1 cellular context compared by ENCODE assay signal in genomic region chr12:102119674-102120563, GRCh38.
TF ChIP-seq lines count a peak whose summit lies in the region.

TSS of gene NUP37 (minus strand) at chr12:102120114. CDS start at chr12:102118518, 1,596 bp downstream.
TSS of gene PARPBP (plus strand) at chr12:102120183. CDS start at chr12:102123889, 3,706 bp downstream.

TF ChIP-seq in HEK293, 187 proteins besides CTCF, POLR2A, EP300 and RAD21 (continued from another document and continues in another):
- TF ChIP-seq REST (tag by site-specific recombination; IDR thresholded peaks at IDR 0.05) (no peak; the same call in 1 of the 2 replicates), ZNF664 (tag by site-specific recombination; IDR thresholded peaks at IDR 0.05) (no peak), ZNF707 (tag by site-specific recombination; IDR thresholded peaks at IDR 0.05) (no peak), KLF1 (tag by site-specific recombination; IDR thresholded peaks at IDR 0.05) (no peak), ZNF248 (tag by site-specific recombination; IDR thresholded peaks at IDR 0.05) (no peak), ZNF311 (tag by site-specific recombination; IDR thresholded peaks at IDR 0.05; ENCODE audit: borderline replicate concordance) (no peak), ZBTB26 (tag by site-specific recombination; optimal IDR thresholded peaks at IDR 0.05) (peak; percentile 55), ZNF214 (tag by site-specific recombination; IDR thresholded peaks at IDR 0.05; ENCODE audit: borderline replicate concordance) (no peak), ZNF768 (tag by site-specific recombination; IDR thresholded peaks at IDR 0.05) (no peak), GLIS1 (tag by site-specific recombination; IDR thresholded peaks at IDR 0.05) (peak; percentile 93), PRDM1 (tag by site-specific recombination; IDR thresholded peaks at IDR 0.05) (no peak), ZNF692 (tag by site-specific recombination; IDR thresholded peaks at IDR 0.05) (peak; percentile 91), GLIS2 (tag by site-specific recombination; IDR thresholded peaks at IDR 0.05) (peak; percentile 100), ZNF24 (tag by site-specific recombination; IDR thresholded peaks at IDR 0.05) (peak; percentile 83), ZFP37 (tag by site-specific recombination; IDR thresholded peaks at IDR 0.05) (peak; percentile 81; the same call in 1 of the 2 replicates), ZSCAN16 (tag by site-specific recombination; IDR thresholded peaks at IDR 0.05) (no peak), ZNF514 (tag by site-specific recombination; IDR thresholded peaks at IDR 0.05) (no peak), ZBTB11 (tag by site-specific recombination; conservative IDR thresholded peaks at IDR 0.05; ENCODE audit: low read depth) (peak; percentile 91), ZNF362 (tag by site-specific recombination; IDR thresholded peaks at IDR 0.05) (no peak), KLF10 (tag by site-specific recombination; IDR thresholded peaks at IDR 0.05) (no peak; the same call in 1 of the 2 replicates), ZNF133 (tag by site-specific recombination; IDR thresholded peaks at IDR 0.05) (no peak), SP7 (tag by site-specific recombination; IDR thresholded peaks at IDR 0.05) (peak; percentile 84), ZNF26 (tag by site-specific recombination; IDR thresholded peaks at IDR 0.05) (no peak), ZNF518A (tag by site-specific recombination; conservative IDR thresholded peaks at IDR 0.05; ENCODE audit: low read depth) (peak; percentile 97), SETDB1 (IDR thresholded peaks at IDR 0.05; ENCODE audit: insufficient read length, low read length) (peak; percentile 64), ZNF544 (tag by site-specific recombination; IDR thresholded peaks at IDR 0.05) (no peak), ZNF501 (tag by site-specific recombination; IDR thresholded peaks at IDR 0.05) (peak; percentile 92), BCL6B (tag by site-specific recombination; IDR thresholded peaks at IDR 0.05) (no peak), ZNF23 (tag by site-specific recombination; IDR thresholded peaks at IDR 0.05; ENCODE audit: borderline replicate concordance) (no peak), ZNF837 (tag by site-specific recombination; IDR thresholded peaks at IDR 0.05) (peak; percentile 96), ZNF585B (tag by site-specific recombination; IDR thresholded peaks at IDR 0.05) (no peak), HOXC10 (CRISPR knock-in tag; IDR thresholded peaks at IDR 0.05) (no peak), ZIC2 (tag by site-specific recombination; IDR thresholded peaks at IDR 0.05) (peak; percentile 61), ZNF221 (tag by site-specific recombination; IDR thresholded peaks at IDR 0.05; ENCODE audit: borderline replicate concordance) (no peak), ZNF600 (tag by site-specific recombination; IDR thresholded peaks at IDR 0.05) (peak; percentile 91), ZNF677 (tag by site-specific recombination; IDR thresholded peaks at IDR 0.05) (no peak), BCL11A (tag by site-specific recombination; IDR thresholded peaks at IDR 0.05; ENCODE audit: low read depth) (no peak), KLF7 (tag by site-specific recombination; IDR thresholded peaks at IDR 0.05; ENCODE audit: borderline replicate concordance) (no peak), ZNF292 (tag by site-specific recombination; IDR thresholded peaks at IDR 0.05; ENCODE audit: borderline replicate concordance, low read depth) (no peak), ZNF549 (tag by site-specific recombination; IDR thresholded peaks at IDR 0.05) (no peak), ZNF670 (tag by site-specific recombination; IDR thresholded peaks at IDR 0.05; ENCODE audit: low read depth) (no peak), ZBTB48 (tag by site-specific recombination; IDR thresholded peaks at IDR 0.05) (peak; percentile 94), ZNF792 (tag by site-specific recombination; IDR thresholded peaks at IDR 0.05) (no peak), YY1 (tag by site-specific recombination; IDR thresholded peaks at IDR 0.05) (0 out of 2 replicates have a peak, but pooled peaks have one; percentile 39), ZNF146 (tag by site-specific recombination; IDR thresholded peaks at IDR 0.05) (peak; percentile 45; the same call in 1 of the 2 replicates)
